9 cellular contexts compared by ENCODE assay signal in genomic region chr10:124693801-124694416, GRCh38. TPM values are rescaled to one million over a fixed set of nuclear protein-coding genes. Genes with fewer than 3 reads are reported as not detected.
A peak's percentile ranks its signal among the peaks of the same experiment; 100 is the strongest.
DNase-seq lines count a peak whose midpoint lies in the region; ATAC-seq and TF ChIP-seq lines count a peak whose summit lies in the region.
"Had no signal": no experiment of that assay in that cellular context is flagged by ENCODE, and none has a peak within 500 bp of the region (broad histone marks: within the 10 kb centered on the region; RNA-seq: fewer than 3 reads in every experiment).

No MANE protein-coding gene starts in this region.

- CTCF ChIA-PET in Calu3 (lab: Charles Lee), result no interaction called here

- peaks cover 0 to 19% (median 0%) of the 10 kb centered on the region in 4 donors for H3K36me3 ChIP-seq in sigmoid colon

- H3K9me3 Mint-ChIP-seq in Calu3 (ENCODE audit: low read depth, unreplicated experiment), result no peaks in the 10 kb centered on the region
- H3K9me3 Mint-ChIP-seq: activated naive CD4-positive, alpha-beta T cell treated with anti-CD3 and anti-CD28 coated beads, Interleukin-2, amount 50 U/mL, for 24 hours had no signal

- no peaks in the 10 kb centered on the region for H3K9me3 ChIP-seq in sigmoid colon

- 65 to 70% methylated on average over 10 of the region's 10 CpGs for WGBS in sigmoid colon, 2 donors

- no peaks in the 10 kb centered on the region for H3K4me1 Mint-ChIP-seq in Calu3 (ENCODE audit: low read depth, unreplicated experiment)

- no peaks in the 10 kb centered on the region for H3K27me3 Mint-ChIP-seq in Calu3 (ENCODE audit: unreplicated experiment)
- H3K27me3 Mint-ChIP-seq: activated naive CD4-positive, alpha-beta T cell treated with anti-CD3 and anti-CD28 coated beads, Interleukin-2, amount 50 U/mL, for 24 hours had no signal

- no peaks in the 10 kb centered on the region for H3K27me3 ChIP-seq in dorsolateral prefrontal cortex
- H3K27me3 ChIP-seq in sigmoid colon, result no peaks in the 10 kb centered on the region

- intact Hi-C loops in dorsolateral prefrontal cortex (cut with DNase I) (no loop called here), sigmoid colon (cut with DNase I) (loop anchor here (5.0 kb wide), 1 partner anchor 43 kb away; no protein-coding TSS in a partner anchor), Calu3 (cut with micrococcal nuclease; ENCODE audit: unreplicated experiment) (no loop called here)

- DNase-seq in NCI-H146 treated with DMSO at 0.1 percent for 48 hours (lab: John Stamatoyannopoulos, UW; ENCODE audit: unreplicated experiment) (peak; percentile 78), dorsolateral prefrontal cortex (peak in 1 of 10 donors; percentile 61), sigmoid colon (peak; percentile 85), Calu3 (no peak)

- H3K27ac ChIP-seq in dorsolateral prefrontal cortex, result peak overlapping the region; percentile 53 to 100 (median 97)
- H3K27ac ChIP-seq in sigmoid colon, result peak overlapping the region; percentile 23 to 69 (median 66)

- no peak for TF ChIP-seq POLR2A in sigmoid colon (IDR thresholded peaks at IDR 0.05)

- ATAC-seq in GM21576 (IDR thresholded peaks at IDR 0.05; ENCODE audit: unreplicated experiment), result peak; percentile 33
- no peak for ATAC-seq in HG02759 (IDR thresholded peaks at IDR 0.05; ENCODE audit: unreplicated experiment)
- no peak for ATAC-seq in HG02623 (IDR thresholded peaks at IDR 0.05; ENCODE audit: unreplicated experiment)
- no peak for ATAC-seq in HG03378 (IDR thresholded peaks at IDR 0.05; ENCODE audit: unreplicated experiment)

- H3K36me3 Mint-ChIP-seq in Calu3 (ENCODE audit: insufficient read depth, unreplicated experiment), result peaks cover 5% of the 10 kb centered on the region

- H3K4me1 ChIP-seq in sigmoid colon, result peaks cover 0 to 51% (median 34%) of the 10 kb centered on the region in 4 donors

- no peak for TF ChIP-seq EP300 in sigmoid colon (IDR thresholded peaks at IDR 0.05)

- TF ChIP-seq CTCF in dorsolateral prefrontal cortex (IDR thresholded peaks at IDR 0.05 in 54 of 56, conservative IDR thresholded peaks at IDR 0.05 in 2 of 56; ENCODE audit: low read depth in 1 of 56, partially characterized antibody in 56 of 56), result no peak
- TF ChIP-seq CTCF in sigmoid colon (IDR thresholded peaks at IDR 0.05), result no peak
- no peak for TF ChIP-seq CTCF in Calu3 (IDR thresholded peaks at IDR 0.05; ENCODE audit: unreplicated experiment)

- H3K4me3 ChIP-seq in dorsolateral prefrontal cortex, result no peak overlapping the region
- no peak overlapping the region for H3K4me3 ChIP-seq in sigmoid colon

- H3K27ac Mint-ChIP-seq in Calu3 (ENCODE audit: unreplicated experiment), result no peak overlapping the region

- no TSS peak for BruUV-seq in Calu3 (replicated peaks; lab: Mats Ljungman, UMichigan)

- H3K4me3 Mint-ChIP-seq in Calu3 (ENCODE audit: low read depth, unreplicated experiment), result no peak overlapping the region
- H3K4me3 Mint-ChIP-seq: activated naive CD4-positive, alpha-beta T cell treated with anti-CD3 and anti-CD28 coated beads, Interleukin-2, amount 50 U/mL, for 24 hours had no signal

RNA-seq across cellular contexts. Expression of gene FAM53B, which starts 50.3 kb away (rescaled TPM):
- total RNA-seq in dorsolateral prefrontal cortex, result 100 to 1,000 TPM in 2 of 120 experiments, 10 to 100 TPM in 118; 30.6 to 142 (median 58.2) TPM
- total RNA-seq in sigmoid colon, result 10 to 100 TPM; 32.3 to 36.6 (median 34.4) TPM
- polyA plus RNA-seq in sigmoid colon, result 10 to 100 TPM in 2 of 3 donors, 1 to 10 TPM in 1; 9.6 to 36.4 (median 12.0) TPM
- total RNA-seq in Calu3 (2022), result 11.2 and 12.5 TPM in 2 replicates
